Comparison of ENCODE assay signal across 10 cellular contexts in genomic region chr12:24852420-24852819, GRCh38.
A peak's percentile ranks its signal among the peaks of the same experiment; 100 is the strongest.
DNase-seq lines count a peak whose midpoint lies in the region; ATAC-seq and TF ChIP-seq lines count a peak whose summit lies in the region.
"Had no signal": no experiment of that assay in that cellular context is flagged by ENCODE, and none has a peak within 500 bp of the region (broad histone marks: within the 10 kb centered on the region; RNA-seq: fewer than 3 reads in every experiment).

No MANE protein-coding gene starts in this region.

- no peaks in the 10 kb centered on the region for H3K27me3 ChIP-seq in brain microvascular endothelial cell (replicated peaks)

- H3K27ac Mint-ChIP-seq in neural crest cell (ENCODE audit: unreplicated experiment) = no peak overlapping the region

- peaks cover 5% of the 10 kb centered on the region for H3K4me1 Mint-ChIP-seq in neural crest cell

- ATAC-seq in GM18517 (IDR thresholded peaks at IDR 0.05; ENCODE audit: unreplicated experiment) = no peak

- peaks cover 33% of the 10 kb centered on the region for H3K36me3 Mint-ChIP-seq in neural crest cell (ENCODE audit: low read depth)

- no peak overlapping the region for H3K4me3 ChIP-seq in brain microvascular endothelial cell (ENCODE audit: low read depth, low read length)

- POLR2A ChIA-PET in RWPE1 (lab: Yijun Ruan, JAX; ENCODE audit: low non-redundant PET) = no interaction called here

- CTCF ChIA-PET in RWPE1 (lab: Yijun Ruan, JAX) = interaction anchor here (0.6 kb wide), 1 partner anchor 10 kb away, joined by 4 read pairs; no protein-coding TSS in a partner anchor

- peak; percentile 16 for TF ChIP-seq CTCF in brain microvascular endothelial cell (IDR thresholded peaks at IDR 0.05; ENCODE audit: low read depth, low read length, missing control alignments)
- TF ChIP-seq CTCF in neural crest cell (conservative IDR thresholded peaks at IDR 0.05) = peak; percentile 79
- no peak for TF ChIP-seq CTCF in RWPE1 (conservative IDR thresholded peaks at IDR 0.05; ENCODE audit: low read depth)

- in situ Hi-C loops in brain microvascular endothelial cell (cut with HindIII; ENCODE audit: low pct_ligation_motif_present, low sequenced_read_pairs) = no loop called here

- peaks cover 11% of the 10 kb centered on the region for H3K36me3 ChIP-seq in brain microvascular endothelial cell (replicated peaks)

- H3K4me3 Mint-ChIP-seq in neural crest cell = no peak overlapping the region

- H3K27ac ChIP-seq in brain microvascular endothelial cell = no peak overlapping the region
- H3K27ac ChIP-seq in RWPE1 = no peak overlapping the region

- no peaks in the 10 kb centered on the region for H3K27me3 Mint-ChIP-seq in neural crest cell (ENCODE audit: low read depth)

- peak; percentile 96 for DNase-seq in DMS53 treated with DMSO at 0.1 percent for 48 hours (lab: John Stamatoyannopoulos, UW; ENCODE audit: unreplicated experiment)
- peak; percentile 14 for DNase-seq in HT-29 (ENCODE audit: low spot score)
- no peak for DNase-seq in brain microvascular endothelial cell
- DNase-seq in neural crest cell (ENCODE audit: low read depth, low spot score) = no peak
- DNase-seq in RWPE1 (ENCODE audit: low spot score) = no peak
- DNase-seq in stimulated activated CD4-positive, alpha-beta T cell treated with anti-CD3 and anti-CD28 coated beads, Interleukin-2, amount 100 ng/mL, for 48 hours = no peak
- DNase-seq: cortex of kidney, NCI-H187 treated with DMSO at 0.1 percent for 48 hours, T-helper 1 cell had no signal

- peaks cover 6% of the 10 kb centered on the region for H3K9me3 Mint-ChIP-seq in neural crest cell

Comparison
In these comparisons a context has a peak if more than half of its experiments do, and no peak if none do; other contexts are left out.
1. DNase-seq: peak in DMS53 treated with DMSO at 0.1 percent for 48 hours (single experiment) and HT-29 (single experiment); none in brain microvascular endothelial cell (single experiment), neural crest cell (single experiment), RWPE1 (single experiment) and stimulated activated CD4-positive, alpha-beta T cell treated with anti-CD3 and anti-CD28 coated beads, Interleukin-2, amount 100 ng/mL, for 48 hours (0 of 2).